ENCODE assay signal across 8 cellular contexts in the genomic region with DNA sequence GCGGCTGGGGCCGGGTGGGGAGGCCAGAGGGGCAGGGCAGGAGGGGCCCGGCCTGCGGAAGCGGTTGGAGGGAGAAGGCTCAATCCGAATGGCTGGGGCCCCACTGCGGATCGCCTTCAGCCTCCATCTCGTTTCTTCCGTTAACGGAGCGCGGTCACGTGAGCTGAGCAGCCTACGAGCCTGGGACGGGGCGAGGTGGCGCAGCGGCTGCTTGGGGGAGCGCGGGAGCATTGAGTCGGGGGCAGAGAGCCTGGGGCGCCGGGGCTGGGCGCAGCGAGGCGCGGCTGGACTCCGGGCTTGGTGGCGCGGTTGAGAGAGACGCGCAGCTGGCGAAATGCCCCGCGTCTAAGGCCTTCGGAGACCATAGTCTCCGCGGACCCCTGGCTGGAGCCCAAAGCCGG.
A peak's percentile ranks its signal among the peaks of the same experiment; 100 is the strongest.
DNase-seq lines count a peak whose midpoint lies in the region; ATAC-seq and TF ChIP-seq lines count a peak whose summit lies in the region.
"Not testable (repeated sequence)": the region's sequence is repeated elsewhere in the genome, so short reads cannot be mapped to it uniquely, and the experiment has no call there.

No MANE protein-coding gene starts in this region.

- H3K9me3 ChIP-seq in SJSA1 (replicated peaks); mucosa of stomach (ENCODE audit: control insufficient read depth, low read length): not testable (repeated sequence)

- H3K4me3 ChIP-seq in SJSA1 (peak overlapping the region; percentile 56), fibroblast of pulmonary artery (replicated peaks; ENCODE audit: low read depth, low read length) (peak overlapping the region; percentile 87)
- H3K4me3 ChIP-seq in mucosa of stomach (ENCODE audit: low read length) = not testable (repeated sequence)

- H3K9me3 Mint-ChIP-seq in activated naive CD4-positive, alpha-beta T cell treated with anti-CD3 and anti-CD28 coated beads for 36 hours = not testable (repeated sequence)

- H3K27ac Mint-ChIP-seq in activated naive CD4-positive, alpha-beta T cell treated with anti-CD3 and anti-CD28 coated beads for 36 hours = not testable (repeated sequence)

- H3K36me3 Mint-ChIP-seq in activated naive CD4-positive, alpha-beta T cell treated with anti-CD3 and anti-CD28 coated beads for 36 hours (ENCODE audit: low read depth) = peaks cover 10% of the 10 kb centered on the region

- not testable (repeated sequence) for TF ChIP-seq CTCF in C4-2B (conservative IDR thresholded peaks at IDR 0.05); fibroblast of pulmonary artery (IDR thresholded peaks at IDR 0.05; ENCODE audit: low read length, missing control alignments)

- H3K4me3 Mint-ChIP-seq in activated naive CD4-positive, alpha-beta T cell treated with anti-CD3 and anti-CD28 coated beads for 36 hours = peak overlapping the region; percentile 95

- H3K4me1 Mint-ChIP-seq in activated naive CD4-positive, alpha-beta T cell treated with anti-CD3 and anti-CD28 coated beads for 36 hours (ENCODE audit: low read depth) = peaks cover 34% of the 10 kb centered on the region

- CTCF ChIA-PET in activated naive CD4-positive, alpha-beta T cell treated with anti-CD3 and anti-CD28 coated beads for 36 hours (lab: Charles Lee) = not testable (repeated sequence)

- peaks cover 17% of the 10 kb centered on the region for H3K4me1 ChIP-seq in SJSA1 (replicated peaks)
- H3K4me1 ChIP-seq in mucosa of stomach (ENCODE audit: control insufficient read depth, insufficient read depth, low read length) = not testable (repeated sequence)

- H3K9ac ChIP-seq in mucosa of stomach (ENCODE audit: low read length) = peak overlapping the region; percentile 86

- intact Hi-C loops in activated naive CD4-positive, alpha-beta T cell treated with anti-CD3 and anti-CD28 coated beads for 36 hours (cut with micrococcal nuclease) = not testable (repeated sequence)

- H3K27me3 Mint-ChIP-seq in activated naive CD4-positive, alpha-beta T cell treated with anti-CD3 and anti-CD28 coated beads for 36 hours (ENCODE audit: low read depth) = not testable (repeated sequence)

- DNase-seq in SJSA1 (ENCODE audit: low read depth in 1 of 2, low spot score in 2 of 2) (peak; percentile 60 to 74), fibroblast of pulmonary artery (ENCODE audit: low read depth) (peak; percentile 73)
- DNase-seq in activated naive CD4-positive, alpha-beta T cell treated with anti-CD3 and anti-CD28 coated beads for 36 hours = peak; percentile 80
- DNase-seq in stimulated activated CD4-positive, alpha-beta T cell treated with anti-CD3 and anti-CD28 coated beads, TNF-alpha, amount 100 ng/mL, for 48 hours (ENCODE audit: low read depth in 3 of 3) = peak; percentile 79 to 82 (median 80)

- H3K27me3 ChIP-seq in SJSA1 (replicated peaks) = peaks cover 40% of the 10 kb centered on the region
- not testable (repeated sequence) for H3K27me3 ChIP-seq in mucosa of stomach (ENCODE audit: control insufficient read depth, insufficient read depth, low read length)

- not testable (repeated sequence) for H3K36me3 ChIP-seq in SJSA1; mucosa of stomach (ENCODE audit: control insufficient read depth, insufficient read depth, low read length)

- peak overlapping the region; percentile 99 for H3K27ac ChIP-seq in C4-2B
- H3K27ac ChIP-seq in SJSA1 = not testable (repeated sequence)

- ATAC-seq in GM19372 (IDR thresholded peaks at IDR 0.05; ENCODE audit: low read depth, unreplicated experiment) (peak; percentile 54), HG03139 (IDR thresholded peaks at IDR 0.05; ENCODE audit: unreplicated experiment) (peak; percentile 56)
